ENCODE assay signal across 1 cellular context in genomic region chr12:124995200-124995961, GRCh38.
TF ChIP-seq lines count a peak whose summit lies in the region.

No MANE protein-coding gene starts in this region.

TF ChIP-seq in K562, 482 proteins besides CTCF, POLR2A, EP300 and RAD21 (continues in another document):
- TF ChIP-seq DIDO1 (tag; IDR thresholded peaks at IDR 0.05; ENCODE audit: low read depth) (no peak), NCOA2 (IDR thresholded peaks at IDR 0.05; ENCODE audit: partially characterized antibody in 2 of 2) (no peak), ELK3 (CRISPR knock-in tag; IDR thresholded peaks at IDR 0.05) (no peak), ZNF395 (CRISPR knock-in tag; IDR thresholded peaks at IDR 0.05) (0 out of 2 replicates have a peak, but pooled peaks have one; percentile 41), MGA (IDR thresholded peaks at IDR 0.05) (peak; percentile 55), TSHZ1 (CRISPR knock-in tag; IDR thresholded peaks at IDR 0.05) (no peak), ZNF324 (CRISPR knock-in tag; IDR thresholded peaks at IDR 0.05) (no peak), ATF7 (IDR thresholded peaks at IDR 0.05) (no peak), ZNF507 (tag; conservative IDR thresholded peaks at IDR 0.05) (no peak), CBX3 (IDR thresholded peaks at IDR 0.05; ENCODE audit: borderline replicate concordance in 1 of 2, low read length in 2 of 2) (peak in 1 of 2 experiments; percentile 86; a peak in 2 of 3 replicates), NUFIP1 (IDR thresholded peaks at IDR 0.05; ENCODE audit: partially characterized antibody) (no peak), PCBP2 (IDR thresholded peaks at IDR 0.05; ENCODE audit: low read depth, low read length, poor library complexity, severe bottlenecking) (no peak), RCOR1 (IDR thresholded peaks at IDR 0.05; ENCODE audit: borderline replicate concordance in 1 of 2, low read depth in 2 of 2, low read length in 2 of 2) (peak; percentile 39 to 83; a peak in 3 of 4 replicates), POLR2H (tag; IDR thresholded peaks at IDR 0.05; ENCODE audit: low read depth) (no peak), TEAD4 (IDR thresholded peaks at IDR 0.05; ENCODE audit: low read length) (no peak), TEAD4 (CRISPR knock-in tag; IDR thresholded peaks at IDR 0.05; ENCODE audit: borderline replicate concordance) (no peak), CBX1 (IDR thresholded peaks at IDR 0.05; ENCODE audit: low read depth) (peak; percentile 66; the same call in 1 of the 2 replicates), ZNF24 (IDR thresholded peaks at IDR 0.05) (0 out of 2 replicates have a peak, but pooled peaks have one; percentile 43), CHD4 (IDR thresholded peaks at IDR 0.05; ENCODE audit: insufficient read depth, insufficient replicate concordance, low read depth, low read length, poor library complexity, severe bottlenecking) (peak; percentile 81), HDAC2 (IDR thresholded peaks at IDR 0.05) (peak; percentile 92), HMGXB4 (CRISPR knock-in tag; IDR thresholded peaks at IDR 0.05) (no peak), RUNX1 (IDR thresholded peaks at IDR 0.05; ENCODE audit: low read depth) (no peak), MAX (CRISPR knock-in tag; IDR thresholded peaks at IDR 0.05) (peak; percentile 30; the same call in 1 of the 2 replicates), TCF15 (CRISPR knock-in tag; IDR thresholded peaks at IDR 0.05) (no peak), TCF7 (IDR thresholded peaks at IDR 0.05; ENCODE audit: borderline replicate concordance) (no peak), SMARCC2 (IDR thresholded peaks at IDR 0.05; ENCODE audit: low read depth) (no peak), ZNF75A (CRISPR knock-in tag; IDR thresholded peaks at IDR 0.05) (no peak), ESRRA (IDR thresholded peaks at IDR 0.05; ENCODE audit: borderline replicate concordance, low read depth) (no peak), SAFB (IDR thresholded peaks at IDR 0.05; ENCODE audit: borderline replicate concordance, low read depth, low read length) (no peak), CEBPG (CRISPR knock-in tag; IDR thresholded peaks at IDR 0.05) (no peak), CEBPG (tag; conservative IDR thresholded peaks at IDR 0.05 in 1 of 2, IDR thresholded peaks at IDR 0.05 in 1 of 2) (no peak), RBM25 (IDR thresholded peaks at IDR 0.05; ENCODE audit: low read depth, low read length, severe bottlenecking) (peak; percentile 98), MCM2 (IDR thresholded peaks at IDR 0.05; ENCODE audit: low read depth) (no peak), FOXM1 (IDR thresholded peaks at IDR 0.05; ENCODE audit: low read depth) (no peak), FOXM1 (CRISPR knock-in tag; IDR thresholded peaks at IDR 0.05; ENCODE audit: low read depth) (no peak), SAFB2 (IDR thresholded peaks at IDR 0.05; ENCODE audit: borderline replicate concordance, low read depth, low read length, severe bottlenecking) (no peak), CBX5 (IDR thresholded peaks at IDR 0.05; ENCODE audit: borderline replicate concordance, low read depth) (no peak)
